In the genomic region with DNA sequence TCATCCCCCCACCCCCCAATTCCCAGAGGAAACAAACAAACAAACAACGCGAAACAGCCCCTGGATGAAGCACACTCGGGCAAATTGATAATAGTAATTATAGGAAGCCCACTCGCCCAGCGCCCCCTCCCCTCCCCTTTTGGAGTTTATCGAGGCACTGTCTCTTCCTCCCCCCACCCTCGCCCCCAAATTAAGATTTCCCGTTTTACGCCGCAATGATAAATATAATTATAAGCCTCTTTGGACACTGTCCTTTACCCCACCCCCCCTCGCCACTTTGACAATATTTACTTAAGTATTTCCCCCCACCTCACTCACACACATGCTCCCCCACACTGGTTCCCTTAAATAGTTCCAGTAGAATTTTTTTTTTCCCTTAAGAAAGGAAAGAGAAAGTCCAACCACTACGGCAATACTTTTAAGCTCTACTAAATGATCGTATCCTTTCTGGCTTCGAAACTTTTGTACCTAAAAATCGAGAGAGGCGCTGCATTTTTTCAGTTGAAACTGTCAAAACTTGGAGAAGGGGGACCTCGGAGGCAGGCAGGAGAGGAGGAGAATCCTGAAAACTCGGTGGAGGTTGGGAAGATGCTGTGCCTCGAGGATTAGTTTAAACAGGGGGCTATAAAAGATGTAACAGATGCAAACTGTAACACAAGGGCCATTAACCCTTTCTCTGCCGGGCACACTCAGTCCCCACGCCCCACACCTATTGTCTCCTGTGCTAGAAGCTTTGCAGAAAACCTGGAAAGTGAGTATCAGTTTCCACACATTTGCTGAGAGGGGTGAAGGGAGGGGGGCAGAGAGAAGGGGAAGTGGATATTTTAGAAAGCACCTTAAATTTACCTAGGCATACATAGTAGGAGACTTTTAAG, we compare ENCODE assay signal across 8 cellular contexts. TPM values are rescaled to one million over a fixed set of nuclear protein-coding genes. Genes with fewer than 3 reads are reported as not detected.
A peak's percentile ranks its signal among the peaks of the same experiment; 100 is the strongest.
DNase-seq lines count a peak whose midpoint lies in the region; ATAC-seq and TF ChIP-seq lines count a peak whose summit lies in the region.

No MANE protein-coding gene starts in this region.

- TF ChIP-seq POLR2A in IMR-90 (IDR thresholded peaks at IDR 0.05; ENCODE audit: low read depth, low read length) = no peak
- TF ChIP-seq POLR2A in stomach (IDR thresholded peaks at IDR 0.05) = no peak

- no peak for TF ChIP-seq CTCF in IMR-90 (conservative IDR thresholded peaks at IDR 0.05; ENCODE audit: low read depth, low read length)
- TF ChIP-seq CTCF in stomach (IDR thresholded peaks at IDR 0.05) = no peak
- TF ChIP-seq CTCF in GM13977 (IDR thresholded peaks at IDR 0.05; ENCODE audit: extremely low read depth, insufficient read depth, missing control alignments) = no peak

- H2BK20ac ChIP-seq in IMR-90 (ENCODE audit: low read depth, low read length) = peak overlapping the region; percentile 64

- H3K27ac ChIP-seq in IMR-90 (ENCODE audit: insufficient read depth, low read length) = peak overlapping the region; percentile 99
- peak overlapping the region; percentile 64 to 97 (median 91) for H3K27ac ChIP-seq in stomach

- peak overlapping the region in 1 of 2 donors; percentile 78 for H3K27ac Mint-ChIP-seq in T-cell

- peak overlapping the region; percentile 58 for H3K23ac ChIP-seq in IMR-90 (ENCODE audit: low read depth, low read length)

- no peak for DNase-seq in IMR-90
- peak; percentile 19 for DNase-seq in UCSD-AML1 (lab: John Stamatoyannopoulos, UW; ENCODE audit: unreplicated experiment)
- no peak for DNase-seq in stomach
- DNase-seq in T-cell = no peak
- no peak for DNase-seq in GM13977 (ENCODE audit: low spot score)
- DNase-seq in NCI-H446 treated with DMSO at 0.1 percent for 48 hours (lab: John Stamatoyannopoulos, UW) = no peak

- H3K14ac ChIP-seq in IMR-90 (replicated peaks; ENCODE audit: low read depth, low read length) = peak overlapping the region; percentile 91

- dilution Hi-C loops in IMR-90 (cut with HindIII; ENCODE audit: low sequenced_read_pairs, unreplicated experiment) = no loop called here

- no TSS peak for BruUV-seq in IMR-90 (replicated peaks; lab: Mats Ljungman, UMichigan)

- H3K4me2 ChIP-seq in IMR-90 (ENCODE audit: low read depth, low read length) = peak overlapping the region; percentile 98

- peak overlapping the region; percentile 80 for H2BK15ac ChIP-seq in IMR-90 (ENCODE audit: low read depth, low read length)

- H3K4me3 ChIP-seq in IMR-90 (ENCODE audit: insufficient read depth, low read depth, low read length) (peak overlapping the region; percentile 99), iPS-15b (ENCODE audit: low read depth, low read length) (peak overlapping the region; percentile 66), stomach (peak overlapping the region; percentile 60 to 70 (median 67))

- H2AK9ac ChIP-seq in IMR-90 (replicated peaks; ENCODE audit: low read depth, low read length, poor library complexity) = peak overlapping the region; percentile 89

- no peaks in the 10 kb centered on the region for H3K27me3 ChIP-seq in IMR-90 (ENCODE audit: control insufficient read depth, insufficient read depth, low read length)
- peaks cover 77% of the 10 kb centered on the region for H3K27me3 ChIP-seq in iPS-15b (ENCODE audit: control insufficient read depth, insufficient read depth, low read length)
- H3K27me3 ChIP-seq in stomach = peaks cover 7 to 100% (median 40%) of the 10 kb centered on the region in 3 donors

- H4K5ac ChIP-seq in IMR-90 (ENCODE audit: low read depth, low read length) = peak overlapping the region; percentile 93

- peak overlapping the region; percentile 17 to 79 for H4K8ac ChIP-seq in IMR-90 (ENCODE audit: low read depth in 2 of 2, low read length in 2 of 2)

- H2AFZ ChIP-seq in IMR-90 (replicated peaks; ENCODE audit: low read length, poor library complexity) = peak overlapping the region; percentile 83

- peak overlapping the region; percentile 78 for H3K18ac ChIP-seq in IMR-90 (ENCODE audit: low read depth, low read length)

- peaks cover 5% of the 10 kb centered on the region for H3K36me3 Mint-ChIP-seq in T-cell

- H3K27me3 Mint-ChIP-seq in T-cell = peaks cover 55 to 58% of the 10 kb centered on the region in 2 donors

- intact Hi-C loops in IMR-90 (cut with micrococcal nuclease) = loop anchor here (2.0 to 10.0 kb wide), 10 partner anchors 489 to 1794 kb away; no protein-coding TSS in a partner anchor
- intact Hi-C loops in stomach (cut with DNase I; ENCODE audit: low total_unique reads) = no loop called here

- 0% methylated on average over 1 of the region's 21 CpGs; no CpG with 5 or more reads in 1 of the 2 experiments for WGBS in IMR-90 (ENCODE audit: extremely low coverage in 2 of 2, insufficient read length in 1 of 2), 2 experiments
- 2 to 5% (median 4%) methylated on average over 21 of the region's 21 CpGs for WGBS in stomach, 5 donors

- H3K36me3 ChIP-seq in IMR-90 (ENCODE audit: control insufficient read depth, insufficient read depth, low read length) = no peaks in the 10 kb centered on the region; the same call in 1 of the 2 replicates
- H3K36me3 ChIP-seq in iPS-15b (ENCODE audit: control insufficient read depth, insufficient read depth, low read length) = no peaks in the 10 kb centered on the region
- no peaks in the 10 kb centered on the region for H3K36me3 ChIP-seq in stomach

- H3K4me1 Mint-ChIP-seq in T-cell = peaks cover 23 to 46% (median 23%) of the 10 kb centered on the region in 3 donors

- TF ChIP-seq EP300 in stomach (IDR thresholded peaks at IDR 0.05) = no peak

- H4K91ac ChIP-seq in IMR-90 (ENCODE audit: insufficient read depth, low read depth, low read length) = peak overlapping the region; percentile 86

- H2AK5ac ChIP-seq in IMR-90 (ENCODE audit: low read depth, low read length) = peak overlapping the region; percentile 40; the same call in 1 of the 2 replicates

- H3K4ac ChIP-seq in IMR-90 (ENCODE audit: low read depth, low read length) = peak overlapping the region; percentile 90

- H3K4me1 ChIP-seq in IMR-90 (ENCODE audit: control insufficient read depth, insufficient read depth, low read length) (peaks cover 4% of the 10 kb centered on the region), iPS-15b (ENCODE audit: control insufficient read depth, insufficient read depth, low read length) (peaks cover 16% of the 10 kb centered on the region), stomach (peaks cover 12 to 63% (median 35%) of the 10 kb centered on the region in 4 donors)

- ATAC-seq in IMR-90 (ENCODE audit: low read depth) = no peak
- ATAC-seq in GM18502 (IDR thresholded peaks at IDR 0.05; ENCODE audit: poor library complexity, unreplicated experiment) = no peak
- ATAC-seq in T-cell (replicated peaks in 1 of 4) = no peak

- peak overlapping the region; percentile 95 for H3K56ac ChIP-seq in IMR-90 (ENCODE audit: extremely low read depth, insufficient read depth, low read length)

- no peaks in the 10 kb centered on the region for H3K9me3 ChIP-seq in IMR-90 (ENCODE audit: control insufficient read depth, insufficient read depth, low read length)
- H3K9me3 ChIP-seq in iPS-15b (ENCODE audit: control insufficient read depth, insufficient read depth, low read length) = no peaks in the 10 kb centered on the region
- H3K9me3 ChIP-seq in stomach = no peaks in the 10 kb centered on the region

- in situ Hi-C loops in IMR-90 (cut with MboI; ENCODE audit: low sequenced_read_pairs) (loop anchor here (10.0 to 25.0 kb wide), 3 partner anchors 183 to 1794 kb away; a partner anchor contains a TSS), GM13977 (cut with MboI; ENCODE audit: low pct_unique_long_range_greater_than_20kb, low sequenced_read_pairs, unreplicated experiment) (loop anchor here (10.0 kb wide), 1 partner anchor 353 kb away; no protein-coding TSS in a partner anchor)

- H2BK120ac ChIP-seq in IMR-90 (ENCODE audit: low read depth, low read length) = peak overlapping the region; percentile 94

- no peak overlapping the region for H3K4me3 Mint-ChIP-seq in T-cell

- H3K9me1 ChIP-seq in IMR-90 (ENCODE audit: insufficient read depth, low read length) = no peaks in the 10 kb centered on the region

- POLR2A ChIA-PET in IMR-90 (lab: Charles Lee; ENCODE audit: unreplicated experiment) (interaction anchor here (0.6 kb wide), 1 partner anchor 105 kb away, joined by 3 read pairs; no protein-coding TSS in a partner anchor), T-cell (lab: Charles Lee) (interaction anchor here (0.5 to 0.8 kb wide), 5 partner anchors 48 to 482 kb away, joined by 3 to 10 read pairs (median 4); no protein-coding TSS in a partner anchor)

- CTCF ChIA-PET in IMR-90 (lab: Yijun Ruan, JAX) (interaction anchor here (0.6 to 0.7 kb wide), 3 partner anchors 265 to 1303 kb away, joined by 3 to 6 read pairs (median 3); no protein-coding TSS in a partner anchor), T-cell (lab: Charles Lee) (no interaction called here)

- H3K79me1 ChIP-seq in IMR-90 (ENCODE audit: low read depth in 1 of 2, low read length in 2 of 2) = peaks cover 5 to 25% of the 10 kb centered on the region in 2 experiments; a peak in 3 of 4 replicates

- TF ChIP-seq RAD21 in IMR-90 (IDR thresholded peaks at IDR 0.05; ENCODE audit: low read length) = no peak

- no peaks in the 10 kb centered on the region for H3K9me3 Mint-ChIP-seq in T-cell

- H4K20me1 ChIP-seq in IMR-90 (ENCODE audit: insufficient read depth, low read length) = peaks cover 2% of the 10 kb centered on the region; the same call in 1 of the 2 replicates

- H3K9ac ChIP-seq in IMR-90 (ENCODE audit: low read depth, low read length) (peak overlapping the region; percentile 98), iPS-15b (ENCODE audit: low read depth, low read length) (no peak overlapping the region)

- H2BK5ac ChIP-seq in IMR-90 (ENCODE audit: low read depth, low read length, poor library complexity, severe bottlenecking) = peak overlapping the region; percentile 99

TF ChIP-seq in IMR-90, 13 proteins besides CTCF, POLR2A, EP300 and RAD21:
- no peak for TF ChIP-seq NFE2L2 (IDR thresholded peaks at IDR 0.05; ENCODE audit: low read depth, low read length)
- no peak for TF ChIP-seq RCOR1 (IDR thresholded peaks at IDR 0.05; ENCODE audit: insufficient replicate concordance, low read length)
- TF ChIP-seq SMC3 (IDR thresholded peaks at IDR 0.05; ENCODE audit: low read depth, low read length) = no peak; the same call in 1 of the 2 replicates
- no peak for TF ChIP-seq BHLHE40 (IDR thresholded peaks at IDR 0.05; ENCODE audit: low read depth, low read length)
TF ChIP-seq in IMR-90: peak in this region for 0.

RNA-seq across cellular contexts. Expression of gene ZEB2, which starts 1.9 kb away (rescaled TPM):
- total RNA-seq in IMR-90 (2012; rRNA removed) (50.9 and 52.5 TPM in 2 replicates), stomach (100 to 1,000 TPM in 1 of 5 donors, 10 to 100 TPM in 4; 13.0 to 161 (median 53.6) TPM), T-cell (100 to 1,000 TPM in 1 of 5 donors, 10 to 100 TPM in 3, 1 to 10 TPM in 1; 8.9 to 106 (median 23.7) TPM)
- polyA plus RNA-seq in IMR-90 (2012; rRNA removed) (22.4 and 23.8 TPM in 2 replicates), stomach (10 to 100 TPM; 10.7 to 48.0 (median 38.3) TPM)
- 9.9 and 12.5 TPM in 2 replicates for polyA plus RNA-seq in IMR-90 (2012; cell fraction: cytosol; rRNA removed)
- 12.0 and 32.4 TPM in 2 replicates for polyA plus RNA-seq in IMR-90 (2012; cell fraction: nucleus; rRNA removed; ENCODE audit: low replicate concordance)
